In the genomic region with DNA sequence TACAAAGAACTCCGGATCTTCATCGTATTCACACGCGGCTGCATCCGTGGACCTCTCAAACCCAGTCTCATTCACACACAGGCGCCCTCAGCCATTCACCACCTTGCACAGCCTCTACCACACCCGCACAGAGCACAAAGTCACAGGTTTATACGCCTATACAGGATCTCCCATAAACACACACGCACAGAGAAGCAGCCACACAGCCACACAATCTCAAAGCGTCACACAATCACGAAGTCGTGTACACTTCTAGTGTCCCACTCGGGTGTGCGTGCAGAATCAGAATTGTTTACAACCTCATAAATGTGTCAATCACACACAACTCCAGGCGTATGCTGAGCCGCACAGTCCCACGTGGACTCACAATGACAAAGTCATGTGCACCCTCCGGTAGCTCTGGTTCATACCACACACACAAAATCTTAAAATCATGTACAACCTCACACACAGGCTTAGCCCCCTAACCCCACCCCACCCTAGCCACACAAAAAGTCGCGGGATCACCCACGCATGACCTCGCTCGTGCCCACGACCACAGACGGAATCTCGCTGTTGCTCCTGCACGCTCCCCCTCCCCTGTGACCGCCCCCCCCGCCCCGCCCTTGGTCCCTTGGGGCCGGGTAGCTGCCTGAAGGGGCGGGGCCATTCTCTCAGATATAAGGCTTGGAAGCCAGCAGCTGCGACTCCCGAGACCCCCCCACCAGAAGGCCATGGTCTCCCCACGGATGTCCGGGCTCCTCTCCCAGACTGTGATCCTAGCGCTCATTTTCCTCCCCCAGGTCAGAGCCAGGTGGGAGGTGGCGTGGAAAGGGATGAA, we compare ENCODE assay signal across 8 cellular contexts. TPM values are rescaled to one million over a fixed set of nuclear protein-coding genes. Genes with fewer than 3 reads are reported as not detected.
DNase-seq lines count a peak whose midpoint lies in the region; ATAC-seq and TF ChIP-seq lines count a peak whose summit lies in the region.

A gene with protein sequence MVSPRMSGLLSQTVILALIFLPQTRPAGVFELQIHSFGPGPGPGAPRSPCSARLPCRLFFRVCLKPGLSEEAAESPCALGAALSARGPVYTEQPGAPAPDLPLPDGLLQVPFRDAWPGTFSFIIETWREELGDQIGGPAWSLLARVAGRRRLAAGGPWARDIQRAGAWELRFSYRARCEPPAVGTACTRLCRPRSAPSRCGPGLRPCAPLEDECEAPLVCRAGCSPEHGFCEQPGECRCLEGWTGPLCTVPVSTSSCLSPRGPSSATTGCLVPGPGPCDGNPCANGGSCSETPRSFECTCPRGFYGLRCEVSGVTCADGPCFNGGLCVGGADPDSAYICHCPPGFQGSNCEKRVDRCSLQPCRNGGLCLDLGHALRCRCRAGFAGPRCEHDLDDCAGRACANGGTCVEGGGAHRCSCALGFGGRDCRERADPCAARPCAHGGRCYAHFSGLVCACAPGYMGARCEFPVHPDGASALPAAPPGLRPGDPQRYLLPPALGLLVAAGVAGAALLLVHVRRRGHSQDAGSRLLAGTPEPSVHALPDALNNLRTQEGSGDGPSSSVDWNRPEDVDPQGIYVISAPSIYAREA (plus strand): TSS at position 686 of the 820 bp plus-strand sequence. CDS start 28 bp downstream, at position 714.

- H3K4me1 ChIP-seq in ovary (ENCODE audit: insufficient read depth), result no peaks in the 10 kb centered on the region

- POLR2A ChIA-PET in activated CD4-positive, alpha-beta T cell treated with anti-CD3 and anti-CD28 coated beads for 36 hours (lab: Charles Lee), result interaction anchor here (0.6 to 1.1 kb wide), 3 partner anchors 11 to 63 kb away, joined by 3 to 4 read pairs (median 4); partner anchors contain the start of gene RPS16

- H3K27ac Mint-ChIP-seq in activated CD4-positive, alpha-beta T cell treated with anti-CD3 and anti-CD28 coated beads for 36 hours, result no peak within 1 kb of the TSS
- no peak within 1 kb of the TSS for H3K27ac Mint-ChIP-seq in nephron

- TF ChIP-seq POLR2A in ovary (IDR thresholded peaks at IDR 0.05), result no peak

- H3K27me3 ChIP-seq in ovary, result peaks cover 4% of the 10 kb centered on the region

- in situ Hi-C loops in astrocyte of the cerebellum (cut with HindIII; ENCODE audit: low sequenced_read_pairs), result no loop called here

- TF ChIP-seq EP300 in ovary (IDR thresholded peaks at IDR 0.05), result no peak

- H3K36me3 ChIP-seq in ovary, result no peaks in the 10 kb centered on the region

- no peak within 1 kb of the TSS for H3K27ac ChIP-seq in ovary

- peak; percentile 41 for DNase-seq in activated CD4-positive, alpha-beta T cell treated with anti-CD3 and anti-CD28 coated beads for 36 hours
- no peak for DNase-seq in activated CD4-positive, alpha-beta T cell treated with anti-CD3 and anti-CD28 coated beads, Interleukin-2, amount 50 U/mL, for 4 hours
- DNase-seq in NCI-H510A treated with DMSO at 0.1 percent for 48 hours (lab: John Stamatoyannopoulos, UW) (peak; percentile 72), astrocyte of the cerebellum (ENCODE audit: low read depth) (no peak), ovary (no peak)
- DNase-seq in NK-92 treated with Interleukin-12 subunit alpha and Interleukin-12 subunit beta, amount 100 ng/mL, for 24 hours (lab: John Stamatoyannopoulos, UW), result no peak

- no peaks in the 10 kb centered on the region for H3K9me3 ChIP-seq in ovary

- peaks cover 19% of the 10 kb centered on the region for H3K4me1 Mint-ChIP-seq in activated CD4-positive, alpha-beta T cell treated with anti-CD3 and anti-CD28 coated beads for 36 hours
- H3K4me1 Mint-ChIP-seq in nephron, result peaks cover 14% of the 10 kb centered on the region

- intact Hi-C loops in activated CD4-positive, alpha-beta T cell treated with anti-CD3 and anti-CD28 coated beads for 36 hours (cut with DNase I, micrococcal nuclease), result loop anchor here in 1 of 2 experiments (5.0 kb wide), 1 partner anchor 34 kb away; the partner anchor contains the start of gene EID2B
- intact Hi-C loops in ovary (cut with DNase I), result no loop called here

- ATAC-seq in activated CD4-positive, alpha-beta T cell treated with anti-CD3 and anti-CD28 coated beads for 36 hours, result peak; percentile 40
- ATAC-seq in GM18867 (IDR thresholded peaks at IDR 0.05; ENCODE audit: unreplicated experiment), result no peak

- H3K36me3 Mint-ChIP-seq in activated CD4-positive, alpha-beta T cell treated with anti-CD3 and anti-CD28 coated beads for 36 hours (ENCODE audit: low read depth), result no peaks in the 10 kb centered on the region
- no peaks in the 10 kb centered on the region for H3K36me3 Mint-ChIP-seq in nephron (ENCODE audit: low read depth)

- peak within 1 kb of the TSS; percentile 31 for H3K4me3 Mint-ChIP-seq in activated CD4-positive, alpha-beta T cell treated with anti-CD3 and anti-CD28 coated beads for 36 hours
- H3K4me3 Mint-ChIP-seq in nephron, result peak within 1 kb of the TSS; percentile 54 to 78 (median 71)

- 1% methylated on average over 31 to 38 of the region's 38 CpGs for WGBS in ovary, 3 donors

- TF ChIP-seq CTCF in astrocyte of the cerebellum (IDR thresholded peaks at IDR 0.05; ENCODE audit: low read depth, low read length, missing control alignments), result no peak
- TF ChIP-seq CTCF in nephron (IDR thresholded peaks at IDR 0.05; ENCODE audit: unreplicated experiment in 3 of 3), result no peak
- TF ChIP-seq CTCF in ovary (IDR thresholded peaks at IDR 0.05), result no peak

- peak within 1 kb of the TSS; percentile 8 for H3K4me3 ChIP-seq in astrocyte of the cerebellum (ENCODE audit: low read depth, low read length)
- no peak within 1 kb of the TSS for H3K4me3 ChIP-seq in ovary

- CTCF ChIA-PET in activated CD4-positive, alpha-beta T cell treated with anti-CD3 and anti-CD28 coated beads for 36 hours (lab: Charles Lee), result interaction anchor here (0.6 to 2.3 kb wide), 6 partner anchors 10 to 242 kb away, joined by 3 to 7 read pairs (median 3); no protein-coding TSS in a partner anchor

- peaks cover 36% of the 10 kb centered on the region for H3K27me3 Mint-ChIP-seq in activated CD4-positive, alpha-beta T cell treated with anti-CD3 and anti-CD28 coated beads for 36 hours
- peaks cover 75% of the 10 kb centered on the region for H3K27me3 Mint-ChIP-seq in nephron (ENCODE audit: low read depth)

- H3K9me3 Mint-ChIP-seq in activated CD4-positive, alpha-beta T cell treated with anti-CD3 and anti-CD28 coated beads for 36 hours (ENCODE audit: low read depth), result no peaks in the 10 kb centered on the region
- H3K9me3 Mint-ChIP-seq in nephron, result no peaks in the 10 kb centered on the region

RNA-seq across cellular contexts. Expression of the gene that starts here (rescaled TPM):
- total RNA-seq in activated CD4-positive, alpha-beta T cell treated with anti-CD3 and anti-CD28 coated beads for 36 hours, result under 1 TPM; 0.72 to 0.94 TPM
- total RNA-seq in ovary, result under 1 TPM in 3 of 7 donors, not detected in 4; 0.10 to 0.33 (median 0.24) TPM
- polyA plus RNA-seq in ovary, result under 1 TPM; 0.10 to 0.22 TPM

Comparison
In these comparisons a context has a peak if more than half of its experiments do, and no peak if none do; other contexts are left out.
1. Peak in DNase-seq and ATAC-seq in activated CD4-positive, alpha-beta T cell treated with anti-CD3 and anti-CD28 coated beads for 36 hours; RNA of the gene not detected or under 1 TPM.